ENCODE assay signal across 9 cellular contexts in genomic region chr11:65415499-65416340, GRCh38. TPM values are rescaled to one million over a fixed set of nuclear protein-coding genes. Genes with fewer than 3 reads are reported as not detected.
A peak's percentile ranks its signal among the peaks of the same experiment; 100 is the strongest.
DNase-seq lines count a peak whose midpoint lies in the region; ATAC-seq and TF ChIP-seq lines count a peak whose summit lies in the region.
"Had no signal": no experiment of that assay in that cellular context is flagged by ENCODE, and none has a peak within 500 bp of the region (broad histone marks: within the 10 kb centered on the region; RNA-seq: fewer than 3 reads in every experiment).

No MANE protein-coding gene starts in this region.

- H3K4ac ChIP-seq in mesendoderm (ENCODE audit: low read depth, low read length), result no peak overlapping the region

- peak overlapping the region; percentile 26 for H3K4me2 ChIP-seq in mesendoderm (ENCODE audit: low read length)

- H3K79me2 ChIP-seq in mesendoderm (ENCODE audit: control insufficient read depth, insufficient read depth, low read length), result no peaks in the 10 kb centered on the region

- H3K36me3 Mint-ChIP-seq in activated T-cell treated with anti-CD3 and anti-CD28 coated beads, Interleukin-2, amount 50 U/mL, for 72 hours (ENCODE audit: insufficient read depth in 2 of 2), result peaks cover 0 to 4% of the 10 kb centered on the region in 2 donors

- no peaks in the 10 kb centered on the region for H3K9me3 Mint-ChIP-seq in activated T-cell treated with anti-CD3 and anti-CD28 coated beads, Interleukin-2, amount 50 U/mL, for 72 hours

- H3K4me1 Mint-ChIP-seq in activated T-cell treated with anti-CD3 and anti-CD28 coated beads, Interleukin-2, amount 50 U/mL, for 72 hours (ENCODE audit: low read depth), result peaks cover 36% of the 10 kb centered on the region

- TF ChIP-seq EP300 in transverse colon (IDR thresholded peaks at IDR 0.05; ENCODE audit: low read depth), result no peak

- H3K27me3 Mint-ChIP-seq in activated T-cell treated with anti-CD3 and anti-CD28 coated beads, Interleukin-2, amount 50 U/mL, for 72 hours (ENCODE audit: low read depth), result no peaks in the 10 kb centered on the region

- intact Hi-C loops in body of pancreas (cut with DNase I), result loop anchor here (10.0 kb wide), 2 partner anchors 49 to 99 kb away; no protein-coding TSS in a partner anchor
- intact Hi-C loops in transverse colon (cut with DNase I; ENCODE audit: low total_unique reads), result loop anchor here (2.0 kb wide), 1 partner anchor 95 kb away; no protein-coding TSS in a partner anchor

- TF ChIP-seq CTCF in body of pancreas (IDR thresholded peaks at IDR 0.05) (no peak), transverse colon (IDR thresholded peaks at IDR 0.05) (no peak)

- H4K8ac ChIP-seq in mesendoderm (ENCODE audit: low read depth, low read length), result no peak overlapping the region

- no peak overlapping the region for H3K23ac ChIP-seq in mesendoderm (ENCODE audit: low read length)

- H2BK120ac ChIP-seq in mesendoderm (ENCODE audit: low read depth, low read length), result no peak overlapping the region

- DNase-seq in activated T-cell treated with anti-CD3 and anti-CD28 coated beads, Interleukin-2, amount 50 U/mL, for 72 hours, result no peak
- DNase-seq in activated T-cell treated with anti-CD3 and anti-CD28 coated beads, Interleukin-2, amount 50 U/mL, for 1 hour, result no peak
- DNase-seq in body of pancreas (peak in 1 of 4 donors; percentile 13), mesendoderm (no peak), transverse colon (peak; percentile 8), COLO668 (lab: John Stamatoyannopoulos, UW; ENCODE audit: unreplicated experiment) (no peak), DMS114 treated with DMSO at 0.1 percent for 48 hours (lab: John Stamatoyannopoulos, UW; ENCODE audit: unreplicated experiment) (no peak), NCI-H1092 treated with DMSO at 0.1 percent for 48 hours (lab: John Stamatoyannopoulos, UW) (no peak)
- DNase-seq: NCI-H524 treated with DMSO at 0.1 percent for 48 hours had no signal

- peak overlapping the region; percentile 46 for H3K9ac ChIP-seq in mesendoderm (ENCODE audit: low read length)

- in situ Hi-C loops in transverse colon (cut with MboI; ENCODE audit: low pct_ligation_motif_present in 1 of 4, low pct_unique_long_range_greater_than_20kb in 1 of 4, low sequenced_read_pairs in 3 of 4), result loop anchor here in 2 of 4 donors (5.0 to 10.0 kb wide), 3 partner anchors 51 to 97 kb away; no protein-coding TSS in a partner anchor

- 45 to 63% methylated on average over 5 to 11 of the region's 11 CpGs for WGBS in body of pancreas, 2 donors
- no CpG with 5 or more reads among the region's 11 CpGs for WGBS in mesendoderm (ENCODE audit: extremely low coverage, insufficient coverage, low lambda C conversion rate)
- WGBS in transverse colon (ENCODE audit: low coverage in 1 of 2), 2 donors, result 40 to 68% methylated on average over 2 to 11 of the region's 11 CpGs

- H3K56ac ChIP-seq in mesendoderm (ENCODE audit: low read length), result peak overlapping the region; percentile 58

- H2BK5ac ChIP-seq in mesendoderm (ENCODE audit: low read length), result no peak overlapping the region

- H3K9me3 ChIP-seq in body of pancreas, result no peaks in the 10 kb centered on the region
- H3K9me3 ChIP-seq in transverse colon, result no peaks in the 10 kb centered on the region

- TF ChIP-seq POLR2A in body of pancreas (IDR thresholded peaks at IDR 0.05) (no peak), transverse colon (IDR thresholded peaks at IDR 0.05) (no peak)

- no peaks in the 10 kb centered on the region for H3K79me1 ChIP-seq in mesendoderm (ENCODE audit: low read length)

- no peak overlapping the region for H2AK5ac ChIP-seq in mesendoderm (ENCODE audit: low read length)

- no peak overlapping the region for H4K5ac ChIP-seq in mesendoderm (ENCODE audit: low read length)

- H3K4me1 ChIP-seq in body of pancreas, result peaks cover 67% of the 10 kb centered on the region
- peaks cover 22% of the 10 kb centered on the region for H3K4me1 ChIP-seq in mesendoderm (ENCODE audit: control insufficient read depth, low read depth, low read length)
- peaks cover 39 to 53% (median 50%) of the 10 kb centered on the region in 4 donors for H3K4me1 ChIP-seq in transverse colon

- H3K18ac ChIP-seq in mesendoderm (ENCODE audit: low read length), result peak overlapping the region; percentile 29

- no peak overlapping the region for H2BK15ac ChIP-seq in mesendoderm (replicated peaks; ENCODE audit: low read depth)

- H3K27ac ChIP-seq in body of pancreas, result peak overlapping the region in 3 of 4 donors; percentile 98 to 100 (median 100)
- H3K27ac ChIP-seq in mesendoderm (ENCODE audit: low read depth, low read length), result no peak overlapping the region
- H3K27ac ChIP-seq in transverse colon, result peak overlapping the region; percentile 100

- ATAC-seq in activated T-cell treated with anti-CD3 and anti-CD28 coated beads, Interleukin-2, amount 50 U/mL, for 72 hours (replicated peaks in 1 of 2), result no peak
- ATAC-seq in body of pancreas, result no peak

- H3K27me3 ChIP-seq in body of pancreas (no peaks in the 10 kb centered on the region), mesendoderm (ENCODE audit: insufficient read depth, low read length, poor library complexity) (no peaks in the 10 kb centered on the region), transverse colon (no peaks in the 10 kb centered on the region)

- H3K27ac Mint-ChIP-seq in activated T-cell treated with anti-CD3 and anti-CD28 coated beads, Interleukin-2, amount 50 U/mL, for 72 hours, result no peak overlapping the region

- no peak overlapping the region for H3K4me3 ChIP-seq in body of pancreas
- no peak overlapping the region for H3K4me3 ChIP-seq in mesendoderm (ENCODE audit: low read length)
- peak overlapping the region in 2 of 4 donors; percentile 36 to 81 for H3K4me3 ChIP-seq in transverse colon

- peak overlapping the region; percentile 88 to 99 for H3K4me3 Mint-ChIP-seq in activated T-cell treated with anti-CD3 and anti-CD28 coated beads, Interleukin-2, amount 50 U/mL, for 72 hours

- peaks cover 0 to 3% of the 10 kb centered on the region in 2 donors for H3K36me3 ChIP-seq in body of pancreas (replicated peaks in 1 of 2; ENCODE audit: insufficient read depth in 1 of 2, low read depth in 2 of 2)
- H3K36me3 ChIP-seq in mesendoderm (ENCODE audit: control insufficient read depth, insufficient read depth, low read length), result no peaks in the 10 kb centered on the region
- peaks cover 0 to 13% (median 0%) of the 10 kb centered on the region in 4 donors for H3K36me3 ChIP-seq in transverse colon

RNA-seq across cellular contexts. Expression of gene NEAT1, which starts 6.9 kb away (rescaled TPM):
- 1,000 to 10,000 TPM in 1 of 2 donors, 100 to 1,000 TPM in 1; 678 to 1,151 TPM for total RNA-seq in activated T-cell treated with anti-CD3 and anti-CD28 coated beads, Interleukin-2, amount 50 U/mL, for 72 hours
- total RNA-seq in body of pancreas, result 100 to 1,000 TPM; 376 to 539 TPM
- 3.7 TPM for polyA plus RNA-seq in mesendoderm (2013, experiment 1 of 2)
- polyA plus RNA-seq in mesendoderm (2013, experiment 2 of 2), result 4.5 TPM
- total RNA-seq in transverse colon, result 100 to 1,000 TPM; 370 to 782 (median 680) TPM

RNA-seq across cellular contexts. Expression of gene FRMD8, which starts 29.3 kb away (rescaled TPM):
- 10 to 100 TPM; 43.5 to 47.2 TPM for total RNA-seq in activated T-cell treated with anti-CD3 and anti-CD28 coated beads, Interleukin-2, amount 50 U/mL, for 72 hours
- total RNA-seq in body of pancreas, result 10 to 100 TPM; 20.0 to 46.8 TPM
- polyA plus RNA-seq in mesendoderm (2013, experiment 1 of 2), result 10.9 TPM
- 10.4 TPM for polyA plus RNA-seq in mesendoderm (2013, experiment 2 of 2)
- total RNA-seq in transverse colon, result 100 to 1,000 TPM in 3 of 4 donors, 10 to 100 TPM in 1; 64.3 to 164 (median 128) TPM

RNA-seq across cellular contexts. Expression of gene SLC25A45, which starts 33.3 kb away (rescaled TPM):
- total RNA-seq in activated T-cell treated with anti-CD3 and anti-CD28 coated beads, Interleukin-2, amount 50 U/mL, for 72 hours, result 10 to 100 TPM; 16.4 to 18.8 TPM
- total RNA-seq in body of pancreas (10 to 100 TPM; 52.4 to 67.2 TPM), transverse colon (1 to 10 TPM; 2.2 to 5.6 (median 5.2) TPM)
- 0.95 TPM for polyA plus RNA-seq in mesendoderm (2013, experiment 1 of 2)
- 0.76 TPM for polyA plus RNA-seq in mesendoderm (2013, experiment 2 of 2)
